In the genomic region with DNA sequence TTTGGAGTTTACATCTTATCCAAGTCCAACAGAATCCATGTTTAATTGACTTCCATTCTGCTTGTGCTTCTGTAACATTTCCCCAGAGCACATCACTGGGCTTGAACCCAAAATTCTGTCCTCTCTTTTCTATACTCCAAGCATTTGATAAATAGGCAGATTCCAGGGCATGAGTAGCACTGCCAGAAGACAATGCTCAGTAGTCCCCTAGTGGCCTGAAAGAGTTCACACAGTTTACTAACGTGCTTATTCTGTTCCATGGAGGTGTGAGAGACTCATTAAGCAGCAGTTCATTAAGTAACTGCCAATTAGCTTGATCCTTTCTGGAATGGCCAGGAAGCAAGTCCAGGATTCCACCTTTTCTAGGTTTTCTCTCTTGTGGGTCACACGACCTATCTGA, we compare ENCODE assay signal across 2 cellular contexts.
TF ChIP-seq lines count a peak whose summit lies in the region.

No MANE protein-coding gene starts in this region.

TF ChIP-seq in H1, 55 proteins besides CTCF, POLR2A, EP300 and RAD21 (continued from another document):
- TF ChIP-seq CEBPB (IDR thresholded peaks at IDR 0.05; ENCODE audit: low read depth, low read length) (no peak), TAF7 (optimal IDR thresholded peaks at IDR 0.05; ENCODE audit: borderline replicate concordance, low read depth, low read length) (no peak), TEAD4 (IDR thresholded peaks at IDR 0.05; ENCODE audit: low read depth, low read length) (peak; percentile 52; the same call in 1 of the 2 replicates), BRCA1 (IDR thresholded peaks at IDR 0.05; ENCODE audit: low read depth, low read length) (no peak), TBP (IDR thresholded peaks at IDR 0.05; ENCODE audit: low read depth, low read length) (no peak)
- TF ChIP-seq, protein P1, sequence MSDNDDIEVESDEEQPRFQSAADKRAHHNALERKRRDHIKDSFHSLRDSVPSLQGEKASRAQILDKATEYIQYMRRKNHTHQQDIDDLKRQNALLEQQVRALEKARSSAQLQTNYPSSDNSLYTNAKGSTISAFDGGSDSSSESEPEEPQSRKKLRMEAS (IDR thresholded peaks at IDR 0.05) = no peak

TF ChIP-seq in GM12891, 5 proteins besides CTCF, POLR2A, EP300 and RAD21 (continued from another document):
- TF ChIP-seq TAF1 (IDR thresholded peaks at IDR 0.05; ENCODE audit: low read depth, low read length) (no peak), POLR2AphosphoS5 (IDR thresholded peaks at IDR 0.05; ENCODE audit: low read depth, low read length) (no peak), SPI1 (IDR thresholded peaks at IDR 0.05; ENCODE audit: low read depth, low read length) (no peak)
